ENCODE assay signal across 23 cellular contexts in the genomic region with DNA sequence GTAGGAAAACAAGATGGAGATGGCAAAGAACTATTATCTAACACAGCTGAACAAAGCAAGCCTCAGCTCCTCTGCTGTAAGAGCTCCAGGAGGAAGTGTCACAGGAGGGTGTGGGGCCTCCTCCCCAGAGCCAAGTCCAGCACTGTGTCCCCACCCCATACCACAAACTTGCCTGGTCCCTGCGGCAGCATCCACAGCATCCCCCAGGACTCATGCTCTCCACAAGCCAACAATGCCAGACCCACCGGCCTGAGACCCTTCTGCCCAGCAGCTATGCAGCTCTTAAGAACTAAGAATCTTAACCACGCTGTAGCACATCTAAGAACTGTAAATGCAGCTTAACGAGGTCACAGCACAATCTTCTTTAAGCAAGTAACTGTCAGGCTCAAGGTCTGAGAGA. TPM values are rescaled to one million over a fixed set of nuclear protein-coding genes. Genes with fewer than 3 reads are reported as not detected.
DNase-seq lines count a peak whose midpoint lies in the region; ATAC-seq and TF ChIP-seq lines count a peak whose summit lies in the region.
"Had no signal": no experiment of that assay in that cellular context is flagged by ENCODE, and none has a peak within 500 bp of the region (broad histone marks: within the 10 kb centered on the region; RNA-seq: fewer than 3 reads in every experiment).

No MANE protein-coding gene starts in this region.

- no peak overlapping the region for H4K8ac ChIP-seq in H9 (replicated peaks; ENCODE audit: insufficient read length, low read depth, low read length)

- no peak for DNase-seq in CD4-positive, alpha-beta T cell
- no peak for DNase-seq in H9
- DNase-seq in nephron progenitor cell: no peak
- no peak for DNase-seq in HuH-7.5 (ENCODE audit: low spot score)
- DNase-seq in amniotic stem cell (lab: John Stamatoyannopoulos, UW): no peak
- DNase-seq: activated CD8-positive, alpha-beta memory T cell treated with anti-CD3 and anti-CD28 coated beads, Interleukin-2, amount 10 ng/mL, durations not matched to agents 7 days and 5 days; aorta; cerebellar nuclear complex; DMS79 treated with DMSO at 0.1 percent for 48 hours; effector CD4-positive, alpha-beta T cell; esophagus squamous epithelium; GOT3; kidney glomerular epithelial cell; NCI-H1092 treated with DMSO at 0.1 percent for 48 hours; NCI-H2029 treated with DMSO at 0.1 percent for 48 hours; NK-92 treated with Interleukin-12 subunit alpha and Interleukin-12 subunit beta, amount 100 ng/mL, for 24 hours; ovary; Peyer's patch; right cardiac atrium; T-helper 9 cell; testis had no signal

- no peak overlapping the region for H3K4ac ChIP-seq in H9 (ENCODE audit: low read depth, low read length)

- no peaks in the 10 kb centered on the region for H3K23me2 ChIP-seq in H9 (ENCODE audit: insufficient read length, low read depth, low read length, poor library complexity, severe bottlenecking)

- H3K27ac ChIP-seq in CD4-positive, alpha-beta T cell (ENCODE audit: low read depth, low read length): no peak overlapping the region
- H3K27ac ChIP-seq in H9 (ENCODE audit: insufficient read length, low read depth, low read length): no peak overlapping the region
- H3K27ac ChIP-seq: esophagus squamous epithelium, ovary, Peyer's patch, testis had no signal

- H2BK120ac ChIP-seq in H9 (ENCODE audit: low read depth, low read length, poor library complexity, severe bottlenecking): no peak overlapping the region

- CTCF ChIA-PET in CD4-positive, alpha-beta T cell (lab: Charles Lee): no interaction called here

- H3K27me3 ChIP-seq in CD4-positive, alpha-beta T cell (ENCODE audit: control insufficient read depth, insufficient read depth, low read length): no peaks in the 10 kb centered on the region
- no peaks in the 10 kb centered on the region for H3K27me3 ChIP-seq in H9 (ENCODE audit: insufficient read depth, low read length)
- H3K27me3 ChIP-seq: esophagus squamous epithelium, ovary, Peyer's patch, testis had no signal

- H3K4me3 Mint-ChIP-seq in CD4-positive, alpha-beta T cell: no peak overlapping the region
- H3K4me3 Mint-ChIP-seq in H9 (no peak overlapping the region), brain (peak overlapping the region in 1 of 5 experiments; percentile 72), nephron progenitor cell (no peak overlapping the region)
- H3K4me3 Mint-ChIP-seq: activated CD8-positive, alpha-beta memory T cell treated with anti-CD3 and anti-CD28 coated beads, Interleukin-2, amount 10 ng/mL, durations not matched to agents 7 days and 5 days had no signal

- peak overlapping the region; percentile 74 for H3K27ac Mint-ChIP-seq in CD4-positive, alpha-beta T cell
- peak overlapping the region in 2 of 3 experiments; percentile 46 to 52; a peak in 2 of 7 replicates for H3K27ac Mint-ChIP-seq in H9
- H3K27ac Mint-ChIP-seq in brain: peak overlapping the region in 4 of 5 experiments; percentile 53 to 93 (median 69)
- peak overlapping the region; percentile 9 for H3K27ac Mint-ChIP-seq in nephron progenitor cell
- H3K27ac Mint-ChIP-seq: activated CD8-positive, alpha-beta memory T cell treated with anti-CD3 and anti-CD28 coated beads, Interleukin-2, amount 10 ng/mL, durations not matched to agents 7 days and 5 days had no signal

- no peak overlapping the region for H3K14ac ChIP-seq in H9 (ENCODE audit: insufficient read depth, low read length)

- no peaks in the 10 kb centered on the region; the same call in 1 of the 2 replicates for H3K79me2 ChIP-seq in H9 (ENCODE audit: insufficient read depth, low read length)

- H2AK5ac ChIP-seq in H9 (ENCODE audit: insufficient read length, low read length): no peak overlapping the region

- intact Hi-C loops in CD4-positive, alpha-beta T cell (cut with DNase I, micrococcal nuclease): no loop called here

- H3K9ac ChIP-seq in H9 (ENCODE audit: extremely low read depth, insufficient read length, low read length): no peak overlapping the region

- ATAC-seq in CD4-positive, alpha-beta T cell (ENCODE audit: poor library complexity): no peak
- ATAC-seq in HG03442 (IDR thresholded peaks at IDR 0.05; ENCODE audit: unreplicated experiment): no peak
- ATAC-seq: activated CD8-positive, alpha-beta memory T cell treated with anti-CD3 and anti-CD28 coated beads, Interleukin-2, amount 10 ng/mL, durations not matched to agents 7 days and 5 days had no signal

- no peak overlapping the region for H3T11ph ChIP-seq in H9 (ENCODE audit: low read length)

- no peaks in the 10 kb centered on the region for H3K27me3 Mint-ChIP-seq in CD4-positive, alpha-beta T cell
- H3K27me3 Mint-ChIP-seq in H9 (ENCODE audit: low read depth): no peaks in the 10 kb centered on the region
- H3K27me3 Mint-ChIP-seq in brain: no peaks in the 10 kb centered on the region
- no peaks in the 10 kb centered on the region for H3K27me3 Mint-ChIP-seq in nephron progenitor cell (ENCODE audit: low read depth, poor library complexity)
- H3K27me3 Mint-ChIP-seq: activated CD8-positive, alpha-beta memory T cell treated with anti-CD3 and anti-CD28 coated beads, Interleukin-2, amount 10 ng/mL, durations not matched to agents 7 days and 5 days had no signal

- no peak overlapping the region for H2BK5ac ChIP-seq in H9 (ENCODE audit: insufficient read length, low read length)

- no peak overlapping the region for H2BK20ac ChIP-seq in H9 (ENCODE audit: low read depth, low read length, poor library complexity, severe bottlenecking)

- no peaks in the 10 kb centered on the region for H3K9me3 Mint-ChIP-seq in CD4-positive, alpha-beta T cell
- H3K9me3 Mint-ChIP-seq in H9 (no peaks in the 10 kb centered on the region), brain (peaks cover 0 to under 1% (median 0%) of the 10 kb centered on the region in 5 experiments), nephron progenitor cell (peaks cover under 1% of the 10 kb centered on the region)

- POLR2A ChIA-PET in CD4-positive, alpha-beta T cell (lab: Charles Lee): interaction anchor here (1.2 kb wide), 1 partner anchor 15 kb away, joined by 3 read pairs; the partner anchor contains the start of gene MANF

- WGBS in H9 (ENCODE audit: extremely low coverage, insufficient read length, low lambda C conversion rate): no CpG with 5 or more reads among the region's 4 CpGs

- no peak overlapping the region for H2BK15ac ChIP-seq in H9 (ENCODE audit: low read depth, low read length)

- H3K79me1 ChIP-seq in H9 (ENCODE audit: insufficient read depth, low read depth, low read length, poor library complexity, severe bottlenecking): no peaks in the 10 kb centered on the region

- H4K20me1 ChIP-seq in H9 (ENCODE audit: control insufficient read depth, insufficient read depth, insufficient read length): no peaks in the 10 kb centered on the region

- peaks cover 86% of the 10 kb centered on the region for H3K36me3 Mint-ChIP-seq in CD4-positive, alpha-beta T cell (ENCODE audit: low read depth)
- H3K36me3 Mint-ChIP-seq in H9 (ENCODE audit: insufficient read depth in 1 of 3, low read depth in 3 of 3): peaks cover 15 to 60% (median 32%) of the 10 kb centered on the region in 3 experiments; a peak in 6 of 7 replicates
- peaks cover 44% of the 10 kb centered on the region for H3K36me3 Mint-ChIP-seq in brain
- H3K36me3 Mint-ChIP-seq in nephron progenitor cell (ENCODE audit: low read depth): peaks cover 39% of the 10 kb centered on the region

- H3K18ac ChIP-seq in H9 (ENCODE audit: insufficient read length, low read depth, low read length): no peak overlapping the region

- H4K5ac ChIP-seq in H9 (ENCODE audit: insufficient read length, low read depth, low read length): no peak overlapping the region

- H4K91ac ChIP-seq in H9 (ENCODE audit: insufficient read length, low read depth, low read length): no peak overlapping the region

- no peaks in the 10 kb centered on the region for H3K9me3 ChIP-seq in CD4-positive, alpha-beta T cell (ENCODE audit: control insufficient read depth, low read length)
- H3K9me3 ChIP-seq in H9 (ENCODE audit: control insufficient read depth, low read depth, low read length): no peaks in the 10 kb centered on the region
- H3K9me3 ChIP-seq: esophagus squamous epithelium, ovary, Peyer's patch, testis had no signal

- H3K4me2 ChIP-seq in H9 (ENCODE audit: insufficient read depth, insufficient read length, low read length): no peak overlapping the region

- H2BK12ac ChIP-seq in H9 (ENCODE audit: insufficient read length, low read depth, low read length): no peak overlapping the region

- no peak overlapping the region for H2AFZ ChIP-seq in H9 (ENCODE audit: low read length)

- no peak overlapping the region for H3K56ac ChIP-seq in H9 (ENCODE audit: insufficient read length, low read depth, low read length)

- H3K4me1 ChIP-seq in H9 (ENCODE audit: insufficient read depth, low read length): no peaks in the 10 kb centered on the region

- no peak overlapping the region for H3K23ac ChIP-seq in H9 (ENCODE audit: insufficient read length, low read depth, low read length)

- H3K4me1 Mint-ChIP-seq in CD4-positive, alpha-beta T cell (ENCODE audit: low read depth): peaks cover 35% of the 10 kb centered on the region
- H3K4me1 Mint-ChIP-seq in H9 (peaks cover 12 to 17% of the 10 kb centered on the region in 2 experiments), brain (peaks cover 22% of the 10 kb centered on the region), nephron progenitor cell (peaks cover 17% of the 10 kb centered on the region)

- TF ChIP-seq CTCF in CD4-positive, alpha-beta T cell (IDR thresholded peaks at IDR 0.05): no peak
- no peak for TF ChIP-seq CTCF in H9 (conservative IDR thresholded peaks at IDR 0.05)
- TF ChIP-seq CTCF in brain (conservative IDR thresholded peaks at IDR 0.05): no peak
- TF ChIP-seq CTCF in nephron progenitor cell (IDR thresholded peaks at IDR 0.05): no peak

RNA-seq across cellular contexts. Expression of gene RBM15B, which starts 9.1 kb away (rescaled TPM):
- total RNA-seq in CD4-positive, alpha-beta T cell: 10 to 100 TPM; 29.1 to 29.2 TPM
- total RNA-seq in H9 (2021): 61.1 and 61.9 TPM in 2 replicates
- polyA plus RNA-seq in brain (ENCODE audit: insufficient read depth, low read depth, low replicate concordance): 25.2 TPM

RNA-seq across cellular contexts. Expression of gene MANF, which starts 15.1 kb away (rescaled TPM):
- 10 to 100 TPM; 26.4 to 30.2 TPM for total RNA-seq in CD4-positive, alpha-beta T cell
- total RNA-seq in H9 (2021): 145 and 148 TPM in 2 replicates
- 60.3 TPM for polyA plus RNA-seq in brain (ENCODE audit: insufficient read depth, low read depth, low replicate concordance)

Comparison
In these comparisons a context has a peak if more than half of its experiments do, and no peak if none do; other contexts are left out.
1. H3K27ac Mint-ChIP-seq: peak in every context shown above with its lines; median percentile 74 in CD4-positive, alpha-beta T cell; 69 in brain; 49 in H9; 9 in nephron progenitor cell.